ENCODE assay signal across 8 cellular contexts in the genomic region with DNA sequence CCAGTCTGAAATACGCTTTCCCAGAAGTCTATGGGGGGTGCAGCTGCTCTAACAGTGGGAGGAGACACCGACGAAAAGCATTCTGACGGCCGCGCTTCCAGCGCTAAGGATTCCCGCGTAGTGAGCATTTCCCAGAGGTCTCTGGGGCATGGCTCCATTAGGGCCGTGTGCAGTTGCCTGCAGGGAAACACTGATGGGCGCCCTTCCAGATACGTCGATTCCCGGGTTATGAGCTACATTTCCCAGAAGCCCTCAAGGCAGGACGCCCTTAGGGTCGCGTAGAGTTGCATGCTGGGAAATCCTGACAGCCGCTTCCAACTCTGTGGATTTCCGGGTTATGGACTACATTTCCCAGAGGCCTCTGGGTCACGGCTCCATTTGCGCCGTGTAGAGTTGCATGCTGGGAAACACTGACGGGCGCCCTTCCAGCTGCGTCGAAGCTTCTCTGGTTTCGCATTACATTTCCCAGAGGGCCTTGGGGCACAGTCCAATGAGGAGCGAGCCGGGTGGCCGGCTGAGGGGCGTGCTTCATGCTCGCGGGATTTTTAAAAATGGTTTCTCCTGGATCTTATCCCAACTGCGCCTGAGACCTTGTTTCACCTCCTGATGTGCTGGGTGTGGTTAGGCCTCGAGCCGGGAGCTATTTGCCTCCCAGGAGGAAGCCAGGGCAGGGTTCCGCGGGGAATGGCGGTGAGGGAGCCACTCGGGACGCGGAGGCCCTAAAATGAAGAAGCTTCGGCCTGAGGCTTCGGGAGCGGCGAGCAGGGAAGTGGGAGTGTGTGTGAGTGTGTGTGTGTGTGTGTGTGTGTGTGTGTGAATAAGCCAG. TPM values are rescaled to one million over a fixed set of nuclear protein-coding genes. Genes with fewer than 3 reads are reported as not detected.
DNase-seq lines count a peak whose midpoint lies in the region; ATAC-seq and TF ChIP-seq lines count a peak whose summit lies in the region.

No MANE protein-coding gene starts in this region.

- no peak overlapping the region for H3K9ac ChIP-seq in duodenal mucosa (ENCODE audit: low read depth in 1 of 2, low read length in 2 of 2)

- TF ChIP-seq POLR2A in lower leg skin (IDR thresholded peaks at IDR 0.05) = no peak

- POLR2A ChIA-PET in activated CD4-positive, alpha-beta memory T cell treated with anti-CD3 and anti-CD28 coated beads for 36 hours (lab: Charles Lee) = interaction anchor here (0.7 to 1.3 kb wide), 3 partner anchors 17 to 34 kb away, joined by 3 to 7 read pairs (median 6); no protein-coding TSS in a partner anchor

- H3K27me3 ChIP-seq in duodenal mucosa (ENCODE audit: control insufficient read depth in 1 of 2, insufficient read depth in 2 of 2, low read length in 2 of 2) = no peaks in the 10 kb centered on the region

- H3K36me3 Mint-ChIP-seq in activated CD4-positive, alpha-beta memory T cell treated with anti-CD3 and anti-CD28 coated beads for 36 hours = peaks cover 29% of the 10 kb centered on the region

- DNase-seq in AG10803 (ENCODE audit: low read depth) = peak; percentile 99
- peak; percentile 17 for DNase-seq in NCI-H510A treated with DMSO at 0.1 percent for 48 hours (lab: John Stamatoyannopoulos, UW)
- peak; percentile 93 for DNase-seq in activated CD4-positive, alpha-beta memory T cell treated with anti-CD3 and anti-CD28 coated beads for 36 hours
- DNase-seq in lower leg skin (ENCODE audit: low spot score in 2 of 2) = peak; percentile 96 to 99
- DNase-seq in stimulated activated CD4-positive, alpha-beta T cell treated with anti-CD3 and anti-CD28 coated beads, Interleukin-4, amount 100 ng/mL, for 4 hours = peak; percentile 75 to 89

- H3K27ac Mint-ChIP-seq in activated CD4-positive, alpha-beta memory T cell treated with anti-CD3 and anti-CD28 coated beads for 36 hours = peak overlapping the region; percentile 89

- H3K4me1 Mint-ChIP-seq in activated CD4-positive, alpha-beta memory T cell treated with anti-CD3 and anti-CD28 coated beads for 36 hours (ENCODE audit: low read depth) = peaks cover 19% of the 10 kb centered on the region

- H3K27me3 Mint-ChIP-seq in activated CD4-positive, alpha-beta memory T cell treated with anti-CD3 and anti-CD28 coated beads for 36 hours = no peaks in the 10 kb centered on the region

- peak overlapping the region; percentile 94 for H3K4me3 ChIP-seq in AG10803 (ENCODE audit: low read length)
- peak overlapping the region; percentile 70 to 81 for H3K4me3 ChIP-seq in duodenal mucosa (ENCODE audit: low read depth in 1 of 2, low read length in 2 of 2)
- no peak overlapping the region for H3K4me3 ChIP-seq in lower leg skin (ENCODE audit: low read depth, poor library complexity, severe bottlenecking)

- CTCF ChIA-PET in activated CD4-positive, alpha-beta memory T cell treated with anti-CD3 and anti-CD28 coated beads for 36 hours (lab: Charles Lee) = interaction anchor here (0.6 to 1.0 kb wide), 2 partner anchors 96 to 1177 kb away, joined by 3 to 7 read pairs; no protein-coding TSS in a partner anchor

- H3K4me1 ChIP-seq in duodenal mucosa (ENCODE audit: control insufficient read depth in 1 of 2, insufficient read depth in 2 of 2, low read length in 2 of 2) = peaks cover 5 to 9% of the 10 kb centered on the region in 2 donors

- H3K36me3 ChIP-seq in duodenal mucosa (ENCODE audit: control insufficient read depth in 1 of 2, insufficient read depth in 2 of 2, low read length in 2 of 2) = no peaks in the 10 kb centered on the region

- no peak overlapping the region for H3K27ac ChIP-seq in duodenal mucosa (ENCODE audit: low read depth, low read length)

- intact Hi-C loops in activated CD4-positive, alpha-beta memory T cell treated with anti-CD3 and anti-CD28 coated beads for 36 hours (cut with micrococcal nuclease) = loop anchor here (1.0 to 5.0 kb wide), 4 partner anchors 17 to 594 kb away; a partner anchor contains a TSS
- intact Hi-C loops in lower leg skin (cut with DNase I; ENCODE audit: low total_unique reads) = no loop called here

- TF ChIP-seq CTCF in AG10803 (conservative IDR thresholded peaks at IDR 0.05; ENCODE audit: low read length) (no peak), lower leg skin (IDR thresholded peaks at IDR 0.05) (no peak)

- H3K9me3 ChIP-seq in duodenal mucosa (ENCODE audit: control insufficient read depth in 1 of 2, low read length in 2 of 2) = peaks cover 7 to 23% of the 10 kb centered on the region in 2 donors

- peak; percentile 95 for ATAC-seq in GM19023 (IDR thresholded peaks at IDR 0.05; ENCODE audit: unreplicated experiment)
- ATAC-seq in HG03280 (IDR thresholded peaks at IDR 0.05; ENCODE audit: unreplicated experiment) = peak; percentile 96

- WGBS in lower leg skin, 2 donors = 1 to 3% methylated on average over 34 to 40 of the region's 46 CpGs

- peak overlapping the region; percentile 99 for H3K4me3 Mint-ChIP-seq in activated CD4-positive, alpha-beta memory T cell treated with anti-CD3 and anti-CD28 coated beads for 36 hours

- peaks cover 31% of the 10 kb centered on the region for H3K9me3 Mint-ChIP-seq in activated CD4-positive, alpha-beta memory T cell treated with anti-CD3 and anti-CD28 coated beads for 36 hours

RNA-seq across cellular contexts. Expression of a gene that starts 17.2 kb away (rescaled TPM):
- 10 to 100 TPM; 20.8 to 23.1 TPM for total RNA-seq in activated CD4-positive, alpha-beta memory T cell treated with anti-CD3 and anti-CD28 coated beads for 36 hours
- 10 to 100 TPM; 17.6 to 28.0 (median 24.0) TPM for total RNA-seq in lower leg skin

RNA-seq across cellular contexts. Expression of a gene that starts 53.2 kb away (rescaled TPM):
- total RNA-seq in activated CD4-positive, alpha-beta memory T cell treated with anti-CD3 and anti-CD28 coated beads for 36 hours = 1 to 10 TPM; 4.6 to 5.5 TPM
- 1 to 10 TPM; 1.5 to 5.9 (median 3.4) TPM for total RNA-seq in lower leg skin

Comparison
In these comparisons a context has a peak if more than half of its experiments do, and no peak if none do; other contexts are left out.
1. DNase-seq: peak in every context shown above with its lines; median percentile 99 in AG10803; 98 in lower leg skin; 93 in activated CD4-positive, alpha-beta memory T cell treated with anti-CD3 and anti-CD28 coated beads for 36 hours; 82 in stimulated activated CD4-positive, alpha-beta T cell treated with anti-CD3 and anti-CD28 coated beads, Interleukin-4, amount 100 ng/mL, for 4 hours; 17 in NCI-H510A treated with DMSO at 0.1 percent for 48 hours.